Comparison of ENCODE assay signal across 2 cellular contexts in the genomic region with DNA sequence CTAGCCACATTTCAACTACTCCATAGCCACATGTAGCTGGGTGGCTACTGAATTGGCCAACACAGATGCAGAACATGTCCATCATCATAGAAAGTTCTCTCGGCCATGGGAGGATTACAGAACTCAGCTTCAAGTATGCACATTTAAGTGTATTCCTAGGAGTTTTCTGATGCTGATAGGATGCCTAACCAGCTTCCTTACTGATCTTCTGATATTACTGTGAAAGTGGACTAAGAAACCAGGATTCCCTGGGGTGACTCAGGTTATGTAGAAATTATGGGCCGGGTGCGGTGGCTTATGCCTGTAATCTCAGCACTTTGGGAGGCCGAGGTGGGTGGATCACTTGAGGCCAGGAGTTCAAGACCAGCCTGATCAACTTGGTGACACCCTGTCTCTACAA.
TF ChIP-seq lines count a peak whose summit lies in the region.

No MANE protein-coding gene starts in this region.

TF ChIP-seq in GM23338, 12 proteins besides CTCF, POLR2A, EP300 and RAD21 (continued from another document and continues in another):
- TF ChIP-seq ZNF462 (CRISPR knock-in tag; IDR thresholded peaks at IDR 0.05) (no peak), ZNF114 (CRISPR knock-in tag; IDR thresholded peaks at IDR 0.05) (no peak), STAT1 (IDR thresholded peaks at IDR 0.05; ENCODE audit: unreplicated experiment) (no peak), NANOG (IDR thresholded peaks at IDR 0.05; ENCODE audit: borderline replicate concordance) (no peak), POLR2AphosphoS5 (IDR thresholded peaks at IDR 0.05; ENCODE audit: low read depth) (no peak), JUNB (IDR thresholded peaks at IDR 0.05; ENCODE audit: unreplicated experiment) (no peak), EZH2 (IDR thresholded peaks at IDR 0.05; ENCODE audit: low read depth, unreplicated experiment) (no peak), ETS1 (IDR thresholded peaks at IDR 0.05) (no peak), CREB1 (CRISPR knock-in tag; IDR thresholded peaks at IDR 0.05; ENCODE audit: low read depth) (no peak)
- TF ChIP-seq, protein P1, sequence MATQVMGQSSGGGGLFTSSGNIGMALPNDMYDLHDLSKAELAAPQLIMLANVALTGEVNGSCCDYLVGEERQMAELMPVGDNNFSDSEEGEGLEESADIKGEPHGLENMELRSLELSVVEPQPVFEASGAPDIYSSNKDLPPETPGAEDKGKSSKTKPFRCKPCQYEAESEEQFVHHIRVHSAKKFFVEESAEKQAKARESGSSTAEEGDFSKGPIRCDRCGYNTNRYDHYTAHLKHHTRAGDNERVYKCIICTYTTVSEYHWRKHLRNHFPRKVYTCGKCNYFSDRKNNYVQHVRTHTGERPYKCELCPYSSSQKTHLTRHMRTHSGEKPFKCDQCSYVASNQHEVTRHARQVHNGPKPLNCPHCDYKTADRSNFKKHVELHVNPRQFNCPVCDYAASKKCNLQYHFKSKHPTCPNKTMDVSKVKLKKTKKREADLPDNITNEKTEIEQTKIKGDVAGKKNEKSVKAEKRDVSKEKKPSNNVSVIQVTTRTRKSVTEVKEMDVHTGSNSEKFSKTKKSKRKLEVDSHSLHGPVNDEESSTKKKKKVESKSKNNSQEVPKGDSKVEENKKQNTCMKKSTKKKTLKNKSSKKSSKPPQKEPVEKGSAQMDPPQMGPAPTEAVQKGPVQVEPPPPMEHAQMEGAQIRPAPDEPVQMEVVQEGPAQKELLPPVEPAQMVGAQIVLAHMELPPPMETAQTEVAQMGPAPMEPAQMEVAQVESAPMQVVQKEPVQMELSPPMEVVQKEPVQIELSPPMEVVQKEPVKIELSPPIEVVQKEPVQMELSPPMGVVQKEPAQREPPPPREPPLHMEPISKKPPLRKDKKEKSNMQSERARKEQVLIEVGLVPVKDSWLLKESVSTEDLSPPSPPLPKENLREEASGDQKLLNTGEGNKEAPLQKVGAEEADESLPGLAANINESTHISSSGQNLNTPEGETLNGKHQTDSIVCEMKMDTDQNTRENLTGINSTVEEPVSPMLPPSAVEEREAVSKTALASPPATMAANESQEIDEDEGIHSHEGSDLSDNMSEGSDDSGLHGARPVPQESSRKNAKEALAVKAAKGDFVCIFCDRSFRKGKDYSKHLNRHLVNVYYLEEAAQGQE (IDR thresholded peaks at IDR 0.05; ENCODE audit: unreplicated experiment), result no peak

TF ChIP-seq in H1, 55 proteins besides CTCF, POLR2A, EP300 and RAD21 (continued from another document):
- no peak for TF ChIP-seq USF2 (IDR thresholded peaks at IDR 0.05; ENCODE audit: low read length)
- TF ChIP-seq SRF (IDR thresholded peaks at IDR 0.05; ENCODE audit: low read depth, low read length), result no peak
- TF ChIP-seq POU5F1 (IDR thresholded peaks at IDR 0.05; ENCODE audit: low read depth, low read length), result no peak
- no peak for TF ChIP-seq NANOG (IDR thresholded peaks at IDR 0.05; ENCODE audit: insufficient read depth, low read depth, low read length, poor library complexity, severe bottlenecking)
- TF ChIP-seq, protein P2, sequence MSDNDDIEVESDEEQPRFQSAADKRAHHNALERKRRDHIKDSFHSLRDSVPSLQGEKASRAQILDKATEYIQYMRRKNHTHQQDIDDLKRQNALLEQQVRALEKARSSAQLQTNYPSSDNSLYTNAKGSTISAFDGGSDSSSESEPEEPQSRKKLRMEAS (IDR thresholded peaks at IDR 0.05), result no peak
